ENCODE assay signal across 25 cellular contexts in the genomic region with DNA sequence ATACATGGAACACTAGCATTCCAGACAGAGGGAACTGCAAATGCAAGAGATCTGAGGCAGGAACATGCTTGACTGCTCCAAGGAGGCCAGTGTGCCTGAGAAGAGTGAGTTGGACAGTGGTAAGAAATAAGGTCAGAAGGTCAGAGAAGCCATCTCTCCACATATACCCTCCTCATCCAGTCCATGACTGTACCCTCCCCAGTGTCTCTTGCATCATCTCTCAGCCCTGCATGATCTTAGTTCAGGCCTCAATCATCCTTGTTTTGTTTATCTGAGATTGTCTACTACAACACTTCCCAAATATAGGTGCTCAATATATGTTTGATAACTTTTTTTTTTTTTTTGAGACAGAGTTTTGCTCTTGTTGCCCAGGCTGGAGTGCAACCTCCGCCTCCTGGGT.
"Had no signal": no experiment of that assay in that cellular context is flagged by ENCODE, and none has a peak within 500 bp of the region (broad histone marks: within the 10 kb centered on the region; RNA-seq: fewer than 3 reads in every experiment).

No MANE protein-coding gene starts in this region.

- ATAC-seq: T-cell had no signal

- H3K27ac Mint-ChIP-seq: activated B cell treated with CpG ODN at 0.5 μM for 24 hours; activated CD4-positive, alpha-beta T cell treated with anti-CD3 and anti-CD28 coated beads, Interleukin-2, amount 10 ng/mL, durations not matched to agents 24 days and 14 days; activated naive CD8-positive, alpha-beta T cell treated with anti-CD3 and anti-CD28 coated beads for 36 hours; T-cell had no signal

- H3K9me3 ChIP-seq: MG63 had no signal

- H3K9me3 Mint-ChIP-seq: activated CD4-positive, alpha-beta T cell treated with anti-CD3 and anti-CD28 coated beads, Interleukin-2, amount 10 ng/mL, durations not matched to agents 24 days and 14 days had no signal

- H3K4me3 ChIP-seq: cardiac muscle cell, MG63, SK-N-MC had no signal

- DNase-seq: activated B cell treated with CpG ODN at 0.5 μM for 24 hours; activated CD4-positive, alpha-beta T cell treated with anti-CD3 and anti-CD28 coated beads for 1 hour; activated CD4-positive, alpha-beta T cell treated with anti-CD3 and anti-CD28 coated beads, Interleukin-2, amount 10 ng/mL, durations not matched to agents 24 days and 14 days; activated CD4-positive, alpha-beta T cell treated with anti-CD3 and anti-CD28 coated beads, Interleukin-2, amount 50 U/mL, for 48 hours; activated CD8-positive, alpha-beta memory T cell treated with anti-CD3 and anti-CD28 coated beads, Interleukin-2, amount 50 U/mL, for 48 hours; activated effector memory CD4-positive, alpha-beta T cell treated with anti-CD3 and anti-CD28 coated beads, Interleukin-2, amount 50 U/mL, for 16 hours; activated naive CD4-positive, alpha-beta T cell treated with Interleukin-2 at 50 U/mL for 16 hours; activated naive CD8-positive, alpha-beta T cell treated with anti-CD3 and anti-CD28 coated beads for 36 hours; activated T-cell treated with anti-CD3 and anti-CD28 coated beads, Interleukin-2, amount 50 U/mL, for 1 hour; brain microvascular endothelial cell; MG63; MV-4-11; NCI-H1092 treated with DMSO at 0.1 percent for 48 hours; NCI-H1436; NCI-H1694 treated with DMSO at 0.1 percent for 48 hours; NCI-H2029 treated with DMSO at 0.1 percent for 48 hours; NCI-H345; NCI-H510A; NCI-H526 treated with DMSO at 0.1 percent for 48 hours; NCI-H82; T-cell; T-helper 2 cell; T1000 had no signal

- H3K27ac ChIP-seq: brain microvascular endothelial cell, cardiac muscle cell, SK-N-MC had no signal

- H3K4me3 Mint-ChIP-seq: activated B cell treated with CpG ODN at 0.5 μM for 24 hours; activated CD4-positive, alpha-beta T cell treated with anti-CD3 and anti-CD28 coated beads, Interleukin-2, amount 10 ng/mL, durations not matched to agents 24 days and 14 days; activated naive CD8-positive, alpha-beta T cell treated with anti-CD3 and anti-CD28 coated beads for 36 hours; T-cell had no signal

- H3K27me3 Mint-ChIP-seq: activated B cell treated with CpG ODN at 0.5 μM for 24 hours; activated CD4-positive, alpha-beta T cell treated with anti-CD3 and anti-CD28 coated beads, Interleukin-2, amount 10 ng/mL, durations not matched to agents 24 days and 14 days; activated naive CD8-positive, alpha-beta T cell treated with anti-CD3 and anti-CD28 coated beads for 36 hours; T-cell had no signal

- H3K27me3 ChIP-seq: brain microvascular endothelial cell, cardiac muscle cell, MG63 had no signal

- H3K36me3 ChIP-seq: brain microvascular endothelial cell, MG63 had no signal
